1 cellular context compared by ENCODE assay signal in genomic region chr5:172659909-172660628, GRCh38.
TF ChIP-seq lines count a peak whose summit lies in the region.

No MANE protein-coding gene starts in this region.

TF ChIP-seq in HepG2, 621 proteins besides CTCF, POLR2A, EP300 and RAD21 (continued from another document and continues in another):
- TF ChIP-seq ZHX2 (IDR thresholded peaks at IDR 0.05; ENCODE audit: low read depth) (peak; percentile 39; the same call in 1 of the 2 replicates), ZHX2 (CRISPR knock-in tag; IDR thresholded peaks at IDR 0.05; ENCODE audit: borderline replicate concordance) (no peak), ZNF296 (CRISPR knock-in tag; conservative IDR thresholded peaks at IDR 0.05) (no peak), ELF1 (CRISPR knock-in tag; IDR thresholded peaks at IDR 0.05) (peak; percentile 60), DRAP1 (CRISPR knock-in tag; IDR thresholded peaks at IDR 0.05) (0 out of 2 replicates have a peak, but pooled peaks have one; percentile 4), ZBTB46 (CRISPR knock-in tag; IDR thresholded peaks at IDR 0.05; ENCODE audit: borderline replicate concordance) (peak; percentile 97; the same call in 1 of the 2 replicates), ZFP91 (CRISPR knock-in tag; IDR thresholded peaks at IDR 0.05; ENCODE audit: borderline replicate concordance) (peak; percentile 80), PHF21A (CRISPR knock-in tag; IDR thresholded peaks at IDR 0.05) (peak; percentile 92), ZSCAN20 (CRISPR knock-in tag; IDR thresholded peaks at IDR 0.05; ENCODE audit: borderline replicate concordance) (no peak), NRL (CRISPR knock-in tag; IDR thresholded peaks at IDR 0.05; ENCODE audit: borderline replicate concordance) (0 out of 2 replicates have a peak, but pooled peaks have one; percentile 59), ASH2L (IDR thresholded peaks at IDR 0.05; ENCODE audit: insufficient read length, low read depth, low read length) (peak; percentile 98), GFI1 (CRISPR knock-in tag; IDR thresholded peaks at IDR 0.05; ENCODE audit: borderline replicate concordance) (peak; percentile 84), PHF20 (CRISPR knock-in tag; IDR thresholded peaks at IDR 0.05) (peak; percentile 65), ZNF136 (CRISPR knock-in tag; IDR thresholded peaks at IDR 0.05; ENCODE audit: low read depth) (peak; percentile 89; the same call in 1 of the 2 replicates), NFYC (CRISPR knock-in tag; IDR thresholded peaks at IDR 0.05) (peak; percentile 32; the same call in 1 of the 2 replicates), MED1 (CRISPR knock-in tag; IDR thresholded peaks at IDR 0.05) (peak; percentile 73; the same call in 1 of the 2 replicates), ZNF329 (CRISPR knock-in tag; IDR thresholded peaks at IDR 0.05; ENCODE audit: low read depth) (0 out of 2 replicates have a peak, but pooled peaks have one; percentile 35), ZNF543 (CRISPR knock-in tag; IDR thresholded peaks at IDR 0.05) (peak; percentile 56; the same call in 1 of the 2 replicates), NFRKB (IDR thresholded peaks at IDR 0.05) (no peak), ZKSCAN8 (CRISPR knock-in tag; IDR thresholded peaks at IDR 0.05; ENCODE audit: borderline replicate concordance) (peak; percentile 43; the same call in 1 of the 2 replicates), MAFF (IDR thresholded peaks at IDR 0.05; ENCODE audit: low read depth, low read length) (no peak), MLXIP (CRISPR knock-in tag; IDR thresholded peaks at IDR 0.05; ENCODE audit: borderline replicate concordance) (no peak), ZMYM3 (CRISPR knock-in tag; IDR thresholded peaks at IDR 0.05) (peak; percentile 50), AHDC1 (CRISPR knock-in tag; IDR thresholded peaks at IDR 0.05; ENCODE audit: borderline replicate concordance) (peak; percentile 84), AFF4 (CRISPR knock-in tag; IDR thresholded peaks at IDR 0.05) (no peak), ZNF788 (CRISPR knock-in tag; IDR thresholded peaks at IDR 0.05; ENCODE audit: borderline replicate concordance) (peak; percentile 18; the same call in 1 of the 2 replicates), ELK4 (CRISPR knock-in tag; IDR thresholded peaks at IDR 0.05; ENCODE audit: borderline replicate concordance) (no peak), KDM6A (CRISPR knock-in tag; IDR thresholded peaks at IDR 0.05; ENCODE audit: low read depth) (peak; percentile 89)
